ENCODE assay signal across 20 cellular contexts in the genomic region with DNA sequence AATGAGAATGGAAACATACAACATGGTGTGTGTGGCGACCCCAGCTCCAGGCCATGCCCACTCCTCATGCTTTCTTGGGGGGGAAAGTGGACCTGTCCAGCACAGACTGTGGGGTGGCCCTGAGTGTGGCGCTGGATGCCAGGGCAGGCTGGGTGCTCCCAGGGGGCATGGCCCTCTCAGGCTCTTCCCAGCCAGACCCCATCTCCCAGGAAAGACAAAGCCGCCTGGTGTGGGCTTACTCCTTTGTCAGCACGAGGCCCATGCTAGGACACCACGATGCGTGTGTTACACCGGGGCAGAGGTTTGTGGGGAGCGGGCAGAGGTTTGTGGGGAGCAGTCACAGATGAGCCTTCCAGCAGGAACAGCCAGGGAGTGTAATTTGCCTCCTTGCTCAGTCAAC.
"Had no signal": no experiment of that assay in that cellular context is flagged by ENCODE, and none has a peak within 500 bp of the region (broad histone marks: within the 10 kb centered on the region; RNA-seq: fewer than 3 reads in every experiment).

No MANE protein-coding gene starts in this region.

- H3K4me3 Mint-ChIP-seq: activated CD4-positive, alpha-beta T cell treated with anti-CD3 and anti-CD28 coated beads, Interleukin-2, amount 10 ng/mL, durations not matched to agents 7 days and 5 days; activated CD8-positive, alpha-beta T cell treated with anti-CD3 and anti-CD28 coated beads, Interleukin-2, amount 10 ng/mL, durations not matched to agents 7 days and 5 days; activated naive CD8-positive, alpha-beta T cell treated with anti-CD3 and anti-CD28 coated beads for 36 hours; activated T-cell treated with anti-CD3 and anti-CD28 coated beads, Interleukin-2, amount 50 U/mL, for 24 hours; nephron; stimulated activated naive CD8-positive, alpha-beta T cell treated with anti-CD3 and anti-CD28 coated beads, Interleukin-15, amount 100 ng/mL, for 72 hours; T-helper 1 cell treated with Interleukin-12 subunit alpha and Interleukin-12 subunit beta and Interleukin-4 antibody, amounts not matched to agents 30 μg/mL and 1 μg/mL, for 36 hours had no signal

- H3K36me3 Mint-ChIP-seq: activated naive CD8-positive, alpha-beta T cell treated with anti-CD3 and anti-CD28 coated beads for 36 hours had no signal

- DNase-seq: activated CD4-positive, alpha-beta T cell treated with anti-CD3 and anti-CD28 coated beads, Interleukin-2, amount 10 ng/mL, durations not matched to agents 7 days and 5 days; activated CD8-positive, alpha-beta T cell treated with anti-CD3 and anti-CD28 coated beads, Interleukin-2, amount 10 ng/mL, durations not matched to agents 7 days and 5 days; activated naive CD8-positive, alpha-beta T cell treated with anti-CD3 and anti-CD28 coated beads for 36 hours; activated T-cell treated with anti-CD3 and anti-CD28 coated beads, Interleukin-2, amount 50 U/mL, for 24 hours; amniotic stem cell; caudate nucleus; foreskin melanocyte; head of caudate nucleus; kidney glomerular epithelial cell; lower lobe of right lung; nucleus accumbens; retina; stimulated activated CD4-positive, alpha-beta T cell treated with anti-CD3 and anti-CD28 coated beads, Interleukin-15, amount 100 ng/mL, for 24 hours; stimulated activated CD4-positive, alpha-beta T cell treated with anti-CD3 and anti-CD28 coated beads, Interleukin-2, amount 100 ng/mL, for 48 hours; stimulated activated naive CD8-positive, alpha-beta T cell treated with anti-CD3 and anti-CD28 coated beads, Interleukin-15, amount 100 ng/mL, for 72 hours; testis had no signal

- H3K9me3 ChIP-seq: body of pancreas, lower lobe of right lung, testis had no signal

- H3K27me3 Mint-ChIP-seq: activated naive CD8-positive, alpha-beta T cell treated with anti-CD3 and anti-CD28 coated beads for 36 hours had no signal

- H3K36me3 ChIP-seq: lower lobe of right lung had no signal

- H3K9me3 Mint-ChIP-seq: activated CD4-positive, alpha-beta T cell treated with anti-CD3 and anti-CD28 coated beads, Interleukin-2, amount 10 ng/mL, durations not matched to agents 7 days and 5 days; activated naive CD8-positive, alpha-beta T cell treated with anti-CD3 and anti-CD28 coated beads for 36 hours; activated T-cell treated with anti-CD3 and anti-CD28 coated beads, Interleukin-2, amount 50 U/mL, for 24 hours; nephron; stimulated activated naive CD8-positive, alpha-beta T cell treated with anti-CD3 and anti-CD28 coated beads, Interleukin-15, amount 100 ng/mL, for 72 hours; T-helper 1 cell treated with Interleukin-12 subunit alpha and Interleukin-12 subunit beta and Interleukin-4 antibody, amounts not matched to agents 30 μg/mL and 1 μg/mL, for 36 hours had no signal

- H3K4me1 Mint-ChIP-seq: stimulated activated naive CD8-positive, alpha-beta T cell treated with anti-CD3 and anti-CD28 coated beads, Interleukin-15, amount 100 ng/mL, for 72 hours had no signal

- ATAC-seq: activated CD8-positive, alpha-beta T cell treated with anti-CD3 and anti-CD28 coated beads, Interleukin-2, amount 10 ng/mL, durations not matched to agents 7 days and 5 days; body of pancreas; lower lobe of right lung; stimulated activated naive CD8-positive, alpha-beta T cell treated with anti-CD3 and anti-CD28 coated beads, Interleukin-15, amount 100 ng/mL, for 72 hours had no signal

- H3K27ac ChIP-seq: body of pancreas, lower lobe of right lung, skin epidermis had no signal

- H3K27me3 ChIP-seq: body of pancreas, testis had no signal

- H3K4me3 ChIP-seq: body of pancreas, lower lobe of right lung, skin epidermis, testis had no signal

- H3K27ac Mint-ChIP-seq: activated CD4-positive, alpha-beta T cell treated with anti-CD3 and anti-CD28 coated beads, Interleukin-2, amount 10 ng/mL, durations not matched to agents 7 days and 5 days; activated CD8-positive, alpha-beta T cell treated with anti-CD3 and anti-CD28 coated beads, Interleukin-2, amount 10 ng/mL, durations not matched to agents 7 days and 5 days; activated naive CD8-positive, alpha-beta T cell treated with anti-CD3 and anti-CD28 coated beads for 36 hours; activated T-cell treated with anti-CD3 and anti-CD28 coated beads, Interleukin-2, amount 50 U/mL, for 24 hours; T-helper 1 cell treated with Interleukin-12 subunit alpha and Interleukin-12 subunit beta and Interleukin-4 antibody, amounts not matched to agents 30 μg/mL and 1 μg/mL, for 36 hours had no signal
